In genomic region chr10:84739641-84740040, GRCh38 we compare ENCODE assay signal across 2 cellular contexts.
TF ChIP-seq lines count a peak whose summit lies in the region.

No MANE protein-coding gene starts in this region.

TF ChIP-seq in HCT116, 20 proteins besides CTCF, POLR2A, EP300 and RAD21 (continued from another document):
- no peak for TF ChIP-seq POLR2AphosphoS5 (IDR thresholded peaks at IDR 0.05; ENCODE audit: low read depth, low read length)
- TF ChIP-seq, protein P1, sequence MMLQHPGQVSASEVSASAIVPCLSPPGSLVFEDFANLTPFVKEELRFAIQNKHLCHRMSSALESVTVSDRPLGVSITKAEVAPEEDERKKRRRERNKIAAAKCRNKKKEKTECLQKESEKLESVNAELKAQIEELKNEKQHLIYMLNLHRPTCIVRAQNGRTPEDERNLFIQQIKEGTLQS (IDR thresholded peaks at IDR 0.05) = no peak
- TF ChIP-seq, protein P2, sequence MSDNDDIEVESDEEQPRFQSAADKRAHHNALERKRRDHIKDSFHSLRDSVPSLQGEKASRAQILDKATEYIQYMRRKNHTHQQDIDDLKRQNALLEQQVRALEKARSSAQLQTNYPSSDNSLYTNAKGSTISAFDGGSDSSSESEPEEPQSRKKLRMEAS (IDR thresholded peaks at IDR 0.05) = no peak
- TF ChIP-seq FOSL1 (IDR thresholded peaks at IDR 0.05; ENCODE audit: low read depth) = no peak
- no peak for TF ChIP-seq SIN3A (IDR thresholded peaks at IDR 0.05; ENCODE audit: low read depth)

TF ChIP-seq in H1, 55 proteins besides CTCF, POLR2A, EP300 and RAD21 (continued from another document):
- TF ChIP-seq BCL11A (IDR thresholded peaks at IDR 0.05; ENCODE audit: low read depth in 2 of 2, low read length in 2 of 2) (no peak), MAFK (IDR thresholded peaks at IDR 0.05; ENCODE audit: low read depth, low read length) (no peak), POU5F1 (IDR thresholded peaks at IDR 0.05; ENCODE audit: low read depth, low read length) (no peak)
